ENCODE assay signal across 13 cellular contexts in genomic region chr12:112131686-112132085, GRCh38. TPM values are rescaled to one million over a fixed set of nuclear protein-coding genes. Genes with fewer than 3 reads are reported as not detected.
DNase-seq lines count a peak whose midpoint lies in the region; ATAC-seq, FAIRE-seq and TF ChIP-seq lines count a peak whose summit lies in the region.
"Had no signal": no experiment of that assay in that cellular context is flagged by ENCODE, and none has a peak within 500 bp of the region (broad histone marks: within the 10 kb centered on the region; RNA-seq: fewer than 3 reads in every experiment).

No MANE protein-coding gene starts in this region.

- H3K4me1 ChIP-seq in suprapubic skin: peaks cover 80% of the 10 kb centered on the region

- FAIRE-seq in H54 (lab: Jason Lieb, UNC): no peak

- peak overlapping the region; percentile 93 for H3K27ac Mint-ChIP-seq in activated T-cell treated with anti-CD3 and anti-CD28 coated beads, Interleukin-2, amount 50 U/mL, for 24 hours
- peak overlapping the region; percentile 87 for H3K27ac Mint-ChIP-seq in T-helper 17 cell

- H3K27me3 ChIP-seq in suprapubic skin: no peaks in the 10 kb centered on the region
- H3K27me3 ChIP-seq: esophagus squamous epithelium, testis had no signal

- peaks cover 57% of the 10 kb centered on the region for H3K36me3 Mint-ChIP-seq in activated T-cell treated with anti-CD3 and anti-CD28 coated beads, Interleukin-2, amount 50 U/mL, for 24 hours (ENCODE audit: low read depth)
- peaks cover 3% of the 10 kb centered on the region for H3K36me3 Mint-ChIP-seq in T-helper 17 cell (ENCODE audit: low read depth)

- peak overlapping the region; percentile 73 for H3K27ac ChIP-seq in suprapubic skin
- H3K27ac ChIP-seq: testis had no signal

- no peak overlapping the region for H3K4me3 ChIP-seq in suprapubic skin
- H3K4me3 ChIP-seq: testis had no signal

- DNase-seq in activated T-cell treated with anti-CD3 and anti-CD28 coated beads, Interleukin-2, amount 50 U/mL, for 24 hours: no peak
- DNase-seq in activated T-cell treated with anti-CD3 and anti-CD28 coated beads, Interleukin-2, amount 50 U/mL, for 1 hour: no peak
- DNase-seq in T-helper 17 cell: no peak
- peak; percentile 52 for DNase-seq in fibroblast of gingiva (ENCODE audit: low read depth)
- no peak for DNase-seq in suprapubic skin (ENCODE audit: low spot score in 2 of 2)
- DNase-seq in stimulated activated naive CD4-positive, alpha-beta T cell treated with Interleukin-2 at 50 U/mL for 16 hours (lab: John Stamatoyannopoulos, UW): no peak
- DNase-seq in H54 (ENCODE audit: insufficient read length, low spot score): no peak
- DNase-seq in C1 segment of cervical spinal cord (lab: John Stamatoyannopoulos, UW): no peak
- DNase-seq: activated CD4-positive, alpha-beta T cell treated with anti-CD3 and anti-CD28 coated beads for 48 hours; DMS79 treated with DMSO at 0.1 percent for 48 hours; esophagus squamous epithelium; mammary epithelial cell; testis had no signal

- peaks cover 56% of the 10 kb centered on the region for H3K4me1 Mint-ChIP-seq in activated T-cell treated with anti-CD3 and anti-CD28 coated beads, Interleukin-2, amount 50 U/mL, for 24 hours (ENCODE audit: low read depth)
- peaks cover 28% of the 10 kb centered on the region for H3K4me1 Mint-ChIP-seq in T-helper 17 cell

- TF ChIP-seq POLR2A in suprapubic skin (IDR thresholded peaks at IDR 0.05): no peak
- no peak for TF ChIP-seq POLR2A in H54 (IDR thresholded peaks at IDR 0.05; ENCODE audit: low read depth, low read length)

- H3K9me3 ChIP-seq in T-helper 17 cell (ENCODE audit: control insufficient read depth, low read length, poor library complexity, severe bottlenecking) (no peaks in the 10 kb centered on the region), suprapubic skin (no peaks in the 10 kb centered on the region)
- H3K9me3 ChIP-seq: esophagus squamous epithelium, testis had no signal

- 29% methylated on average over 1 of the region's 1 CpG for WGBS in suprapubic skin

- H3K36me3 ChIP-seq in suprapubic skin: peaks cover 22% of the 10 kb centered on the region

- peak overlapping the region; percentile 16 for H3K4me3 Mint-ChIP-seq in activated T-cell treated with anti-CD3 and anti-CD28 coated beads, Interleukin-2, amount 50 U/mL, for 24 hours
- H3K4me3 Mint-ChIP-seq in T-helper 17 cell: no peak overlapping the region

- no peak for TF ChIP-seq CTCF in suprapubic skin (IDR thresholded peaks at IDR 0.05)

- no peaks in the 10 kb centered on the region for H3K9me3 Mint-ChIP-seq in activated T-cell treated with anti-CD3 and anti-CD28 coated beads, Interleukin-2, amount 50 U/mL, for 24 hours

- no peak for TF ChIP-seq EP300 in suprapubic skin (IDR thresholded peaks at IDR 0.05)

- no peak for ATAC-seq in T-helper 17 cell

- no peaks in the 10 kb centered on the region for H3K27me3 Mint-ChIP-seq in activated T-cell treated with anti-CD3 and anti-CD28 coated beads, Interleukin-2, amount 50 U/mL, for 24 hours
- H3K27me3 Mint-ChIP-seq in T-helper 17 cell: no peaks in the 10 kb centered on the region

RNA-seq across cellular contexts. Expression of gene TRAFD1, which starts 6.3 kb away (rescaled TPM):
- 10 to 100 TPM; 24.3 to 26.2 TPM for total RNA-seq in T-helper 17 cell
- total RNA-seq in suprapubic skin: 10 to 100 TPM; 44.6 to 88.1 (median 54.6) TPM

RNA-seq across cellular contexts. Expression of gene NAA25, which starts 23.1 kb away (rescaled TPM):
- total RNA-seq in T-helper 17 cell (10 to 100 TPM; 29.9 to 34.7 TPM), suprapubic skin (10 to 100 TPM; 21.1 to 68.6 (median 29.0) TPM)
